ENCODE assay signal across 23 cellular contexts in genomic region chr1:2560299-2561073, GRCh38. TPM values are rescaled to one million over a fixed set of nuclear protein-coding genes. Genes with fewer than 3 reads are reported as not detected.
DNase-seq lines count a peak whose midpoint lies in the region; ATAC-seq, FAIRE-seq and TF ChIP-seq lines count a peak whose summit lies in the region.
"Had no signal": no experiment of that assay in that cellular context is flagged by ENCODE, and none has a peak within 500 bp of the region (broad histone marks: within the 10 kb centered on the region; RNA-seq: fewer than 3 reads in every experiment).

No MANE protein-coding gene starts in this region.

- H3K36me3 ChIP-seq in brain microvascular endothelial cell (replicated peaks) = no peaks in the 10 kb centered on the region
- H3K36me3 ChIP-seq: BE2C had no signal

- H3K27ac ChIP-seq in brain microvascular endothelial cell = no peak overlapping the region
- H3K27ac ChIP-seq: KMS-11 had no signal

- no peak for DNase-seq in activated naive CD8-positive, alpha-beta T cell treated with anti-CD3 and anti-CD28 coated beads, Interleukin-2, amount 10 ng/mL, durations not matched to agents 7 days and 5 days
- no peak for DNase-seq in activated naive CD8-positive, alpha-beta T cell treated with anti-CD3 and anti-CD28 coated beads, Interleukin-2, amount 50 U/mL, for 24 hours
- DNase-seq in activated CD4-positive, alpha-beta memory T cell treated with anti-CD3 and anti-CD28 coated beads, Interleukin-2, amount 10 ng/mL, durations not matched to agents 7 days and 5 days = no peak
- DNase-seq in memory B cell (ENCODE audit: low spot score in 2 of 2) = no peak
- no peak for DNase-seq in brain microvascular endothelial cell
- no peak for DNase-seq in frontal cortex (ENCODE audit: low spot score in 2 of 2)
- DNase-seq in kidney tubule cell (ENCODE audit: low spot score) = no peak
- DNase-seq: BE2C; CD8-positive, alpha-beta memory T cell; HFFc6; NCI-H1417 treated with DMSO at 0.1 percent for 48 hours; NCI-H187 treated with DMSO at 0.1 percent for 48 hours; NCI-H226; NCI-H524; SIG-M5 had no signal

- in situ Hi-C loops in brain microvascular endothelial cell (cut with HindIII; ENCODE audit: low pct_ligation_motif_present, low sequenced_read_pairs) = no loop called here

- no peak overlapping the region for H3K4me3 Mint-ChIP-seq in activated naive CD8-positive, alpha-beta T cell treated with anti-CD3 and anti-CD28 coated beads, Interleukin-2, amount 10 ng/mL, durations not matched to agents 7 days and 5 days
- H3K4me3 Mint-ChIP-seq in activated naive CD8-positive, alpha-beta T cell treated with anti-CD3 and anti-CD28 coated beads, Interleukin-2, amount 50 U/mL, for 24 hours = no peak overlapping the region
- no peak overlapping the region for H3K4me3 Mint-ChIP-seq in activated CD4-positive, alpha-beta memory T cell treated with anti-CD3 and anti-CD28 coated beads, Interleukin-2, amount 10 ng/mL, durations not matched to agents 7 days and 5 days
- no peak overlapping the region for H3K4me3 Mint-ChIP-seq in memory B cell
- H3K4me3 Mint-ChIP-seq in stimulated activated memory B cell treated with anti-CD40 and anti-IgM and Interleukin-4, amounts not matched to agents 10 μg/mL and 1 μg/mL and 100 μg/mL, for 72 hours = no peak overlapping the region
- H3K4me3 Mint-ChIP-seq: HFFc6 had no signal

- H3K36me3 Mint-ChIP-seq in activated naive CD8-positive, alpha-beta T cell treated with anti-CD3 and anti-CD28 coated beads, Interleukin-2, amount 10 ng/mL, durations not matched to agents 7 days and 5 days = peaks cover 12% of the 10 kb centered on the region
- H3K36me3 Mint-ChIP-seq in activated naive CD8-positive, alpha-beta T cell treated with anti-CD3 and anti-CD28 coated beads, Interleukin-2, amount 50 U/mL, for 24 hours (ENCODE audit: low read depth) = peaks cover 4% of the 10 kb centered on the region
- peaks cover 40% of the 10 kb centered on the region for H3K36me3 Mint-ChIP-seq in activated CD4-positive, alpha-beta memory T cell treated with anti-CD3 and anti-CD28 coated beads, Interleukin-2, amount 10 ng/mL, durations not matched to agents 7 days and 5 days (ENCODE audit: low read depth)
- H3K36me3 Mint-ChIP-seq in memory B cell = peaks cover 11% of the 10 kb centered on the region
- peaks cover 57% of the 10 kb centered on the region for H3K36me3 Mint-ChIP-seq in stimulated activated memory B cell treated with anti-CD40 and anti-IgM and Interleukin-4, amounts not matched to agents 10 μg/mL and 1 μg/mL and 100 μg/mL, for 72 hours

- H3K4me3 ChIP-seq in brain microvascular endothelial cell (ENCODE audit: low read depth, low read length) = no peak overlapping the region

- no peaks in the 10 kb centered on the region for H3K27me3 Mint-ChIP-seq in activated naive CD8-positive, alpha-beta T cell treated with anti-CD3 and anti-CD28 coated beads, Interleukin-2, amount 10 ng/mL, durations not matched to agents 7 days and 5 days
- H3K27me3 Mint-ChIP-seq in activated naive CD8-positive, alpha-beta T cell treated with anti-CD3 and anti-CD28 coated beads, Interleukin-2, amount 50 U/mL, for 24 hours = no peaks in the 10 kb centered on the region
- H3K27me3 Mint-ChIP-seq in activated CD4-positive, alpha-beta memory T cell treated with anti-CD3 and anti-CD28 coated beads, Interleukin-2, amount 10 ng/mL, durations not matched to agents 7 days and 5 days = no peaks in the 10 kb centered on the region
- H3K27me3 Mint-ChIP-seq in memory B cell = no peaks in the 10 kb centered on the region
- H3K27me3 Mint-ChIP-seq in stimulated activated memory B cell treated with anti-CD40 and anti-IgM and Interleukin-4, amounts not matched to agents 10 μg/mL and 1 μg/mL and 100 μg/mL, for 72 hours = no peaks in the 10 kb centered on the region

- no peaks in the 10 kb centered on the region for H3K27me3 ChIP-seq in brain microvascular endothelial cell (replicated peaks)
- H3K27me3 ChIP-seq: BE2C had no signal

- H3K9me3 Mint-ChIP-seq in activated naive CD8-positive, alpha-beta T cell treated with anti-CD3 and anti-CD28 coated beads, Interleukin-2, amount 10 ng/mL, durations not matched to agents 7 days and 5 days = no peaks in the 10 kb centered on the region
- no peaks in the 10 kb centered on the region for H3K9me3 Mint-ChIP-seq in activated naive CD8-positive, alpha-beta T cell treated with anti-CD3 and anti-CD28 coated beads, Interleukin-2, amount 50 U/mL, for 24 hours
- H3K9me3 Mint-ChIP-seq in activated CD4-positive, alpha-beta memory T cell treated with anti-CD3 and anti-CD28 coated beads, Interleukin-2, amount 10 ng/mL, durations not matched to agents 7 days and 5 days = no peaks in the 10 kb centered on the region
- H3K9me3 Mint-ChIP-seq in memory B cell = no peaks in the 10 kb centered on the region
- H3K9me3 Mint-ChIP-seq in stimulated activated memory B cell treated with anti-CD40 and anti-IgM and Interleukin-4, amounts not matched to agents 10 μg/mL and 1 μg/mL and 100 μg/mL, for 72 hours = no peaks in the 10 kb centered on the region
- H3K9me3 Mint-ChIP-seq: CD8-positive, alpha-beta memory T cell; HFFc6 had no signal

- no peak for ATAC-seq in activated naive CD8-positive, alpha-beta T cell treated with anti-CD3 and anti-CD28 coated beads, Interleukin-2, amount 10 ng/mL, durations not matched to agents 7 days and 5 days (ENCODE audit: low read depth)
- no peak for ATAC-seq in activated naive CD8-positive, alpha-beta T cell treated with anti-CD3 and anti-CD28 coated beads, Interleukin-2, amount 50 U/mL, for 24 hours
- no peak for ATAC-seq in memory B cell (ENCODE audit: low read depth)
- no peak for ATAC-seq in stimulated activated memory B cell treated with anti-CD40 and anti-IgM and Interleukin-4, amounts not matched to agents 10 μg/mL and 1 μg/mL and 100 μg/mL, for 72 hours
- ATAC-seq: HepG2 had no signal

- FAIRE-seq in frontal cortex (lab: Jason Lieb, UNC) = no peak
- FAIRE-seq: A204.1, D721Med, GM12891, H1, HepG2 had no signal

- CTCF ChIA-PET in activated CD4-positive, alpha-beta memory T cell treated with anti-CD3 and anti-CD28 coated beads, Interleukin-2, amount 10 ng/mL, durations not matched to agents 7 days and 5 days (lab: Charles Lee) = interaction anchor here (0.9 to 4.5 kb wide), 6 partner anchors 12 to 365 kb away, joined by 4 to 32 read pairs (median 7); partner anchors contain the start of genes FAAP20 and PRXL2B

- POLR2A ChIA-PET in activated naive CD8-positive, alpha-beta T cell treated with anti-CD3 and anti-CD28 coated beads, Interleukin-2, amount 10 ng/mL, durations not matched to agents 7 days and 5 days (lab: Charles Lee) = interaction anchor here (1.3 to 11.0 kb wide), 5 partner anchors 12 to 25 kb away, joined by 4 to 231 read pairs (median 4); partner anchors contain the start of gene PRXL2B
- POLR2A ChIA-PET in activated CD4-positive, alpha-beta memory T cell treated with anti-CD3 and anti-CD28 coated beads, Interleukin-2, amount 10 ng/mL, durations not matched to agents 7 days and 5 days (lab: Charles Lee) = interaction anchor here (0.6 to 8.3 kb wide), 9 partner anchors 9 to 36 kb away, joined by 3 to 94 read pairs (median 5); partner anchors contain the start of genes PANK4 and PRXL2B

- TF ChIP-seq CTCF in brain microvascular endothelial cell (IDR thresholded peaks at IDR 0.05; ENCODE audit: low read depth, low read length, missing control alignments) = no peak

- H3K4me1 Mint-ChIP-seq in activated naive CD8-positive, alpha-beta T cell treated with anti-CD3 and anti-CD28 coated beads, Interleukin-2, amount 10 ng/mL, durations not matched to agents 7 days and 5 days = peaks cover 11% of the 10 kb centered on the region
- peaks cover 24% of the 10 kb centered on the region for H3K4me1 Mint-ChIP-seq in activated naive CD8-positive, alpha-beta T cell treated with anti-CD3 and anti-CD28 coated beads, Interleukin-2, amount 50 U/mL, for 24 hours
- peaks cover 28% of the 10 kb centered on the region for H3K4me1 Mint-ChIP-seq in activated CD4-positive, alpha-beta memory T cell treated with anti-CD3 and anti-CD28 coated beads, Interleukin-2, amount 10 ng/mL, durations not matched to agents 7 days and 5 days
- peaks cover 27% of the 10 kb centered on the region for H3K4me1 Mint-ChIP-seq in memory B cell
- H3K4me1 Mint-ChIP-seq in stimulated activated memory B cell treated with anti-CD40 and anti-IgM and Interleukin-4, amounts not matched to agents 10 μg/mL and 1 μg/mL and 100 μg/mL, for 72 hours = peaks cover 68% of the 10 kb centered on the region

- peak overlapping the region; percentile 30 for H3K27ac Mint-ChIP-seq in activated naive CD8-positive, alpha-beta T cell treated with anti-CD3 and anti-CD28 coated beads, Interleukin-2, amount 10 ng/mL, durations not matched to agents 7 days and 5 days
- H3K27ac Mint-ChIP-seq in activated naive CD8-positive, alpha-beta T cell treated with anti-CD3 and anti-CD28 coated beads, Interleukin-2, amount 50 U/mL, for 24 hours = no peak overlapping the region
- H3K27ac Mint-ChIP-seq in activated CD4-positive, alpha-beta memory T cell treated with anti-CD3 and anti-CD28 coated beads, Interleukin-2, amount 10 ng/mL, durations not matched to agents 7 days and 5 days = peak overlapping the region; percentile 31
- H3K27ac Mint-ChIP-seq in memory B cell = peak overlapping the region; percentile 60
- H3K27ac Mint-ChIP-seq in stimulated activated memory B cell treated with anti-CD40 and anti-IgM and Interleukin-4, amounts not matched to agents 10 μg/mL and 1 μg/mL and 100 μg/mL, for 72 hours = peak overlapping the region; percentile 75
- H3K27ac Mint-ChIP-seq: HFFc6 had no signal

RNA-seq across cellular contexts. Expression of gene TNFRSF14, which starts 4.3 kb away (rescaled TPM):
- total RNA-seq in activated naive CD8-positive, alpha-beta T cell treated with anti-CD3 and anti-CD28 coated beads, Interleukin-2, amount 10 ng/mL, durations not matched to agents 7 days and 5 days = 100 to 1,000 TPM; 131 to 134 TPM
- 100 to 1,000 TPM; 171 to 173 TPM for total RNA-seq in activated CD4-positive, alpha-beta memory T cell treated with anti-CD3 and anti-CD28 coated beads, Interleukin-2, amount 10 ng/mL, durations not matched to agents 7 days and 5 days
- 2.4 TPM for total RNA-seq in frontal cortex

RNA-seq across cellular contexts. Expression of gene PRXL2B, which starts 26.1 kb away (rescaled TPM):
- 10 to 100 TPM; 37.3 to 37.6 TPM for total RNA-seq in activated naive CD8-positive, alpha-beta T cell treated with anti-CD3 and anti-CD28 coated beads, Interleukin-2, amount 10 ng/mL, durations not matched to agents 7 days and 5 days
- total RNA-seq in activated CD4-positive, alpha-beta memory T cell treated with anti-CD3 and anti-CD28 coated beads, Interleukin-2, amount 10 ng/mL, durations not matched to agents 7 days and 5 days = 10 to 100 TPM; 17.0 to 22.2 TPM
- total RNA-seq in frontal cortex = 12.6 TPM

RNA-seq across cellular contexts. Expression of gene HES5, which starts 30.4 kb away (rescaled TPM):
- not detected for total RNA-seq in activated naive CD8-positive, alpha-beta T cell treated with anti-CD3 and anti-CD28 coated beads, Interleukin-2, amount 10 ng/mL, durations not matched to agents 7 days and 5 days
- total RNA-seq in activated CD4-positive, alpha-beta memory T cell treated with anti-CD3 and anti-CD28 coated beads, Interleukin-2, amount 10 ng/mL, durations not matched to agents 7 days and 5 days = not detected
- 41.2 TPM for total RNA-seq in frontal cortex
- total RNA-seq: CD8-positive, alpha-beta memory T cell; HepG2; RPMI7951 had no signal

RNA-seq across cellular contexts. Expression of gene PANK4, which starts 34.1 kb away (rescaled TPM):
- 10 to 100 TPM; 86.5 to 88.9 TPM for total RNA-seq in activated naive CD8-positive, alpha-beta T cell treated with anti-CD3 and anti-CD28 coated beads, Interleukin-2, amount 10 ng/mL, durations not matched to agents 7 days and 5 days
- 10 to 100 TPM; 71.7 to 72.6 TPM for total RNA-seq in activated CD4-positive, alpha-beta memory T cell treated with anti-CD3 and anti-CD28 coated beads, Interleukin-2, amount 10 ng/mL, durations not matched to agents 7 days and 5 days
- total RNA-seq in frontal cortex = 32.6 TPM

Comparison
In these comparisons a context has a peak if more than half of its experiments do, and no peak if none do; other contexts are left out.
1. RNA of gene TNFRSF14, which starts 4.3 kb away (total RNA-seq): 171 to 173 TPM in activated CD4-positive, alpha-beta memory T cell treated with anti-CD3 and anti-CD28 coated beads, Interleukin-2, amount 10 ng/mL, durations not matched to agents 7 days and 5 days and 131 to 134 TPM in activated naive CD8-positive, alpha-beta T cell treated with anti-CD3 and anti-CD28 coated beads, Interleukin-2, amount 10 ng/mL, durations not matched to agents 7 days and 5 days; 2.4 TPM in frontal cortex (single experiment); every median in the first group is over 10 times any median in the second.
2. RNA of gene HES5, which starts 30.4 kb away (total RNA-seq): 41.2 TPM in frontal cortex (single experiment); not detected in activated naive CD8-positive, alpha-beta T cell treated with anti-CD3 and anti-CD28 coated beads, Interleukin-2, amount 10 ng/mL, durations not matched to agents 7 days and 5 days and not detected in activated CD4-positive, alpha-beta memory T cell treated with anti-CD3 and anti-CD28 coated beads, Interleukin-2, amount 10 ng/mL, durations not matched to agents 7 days and 5 days; every median in the first group is over 10 times any median in the second.